Comparison of ENCODE assay signal across 1 cellular context in the genomic region with DNA sequence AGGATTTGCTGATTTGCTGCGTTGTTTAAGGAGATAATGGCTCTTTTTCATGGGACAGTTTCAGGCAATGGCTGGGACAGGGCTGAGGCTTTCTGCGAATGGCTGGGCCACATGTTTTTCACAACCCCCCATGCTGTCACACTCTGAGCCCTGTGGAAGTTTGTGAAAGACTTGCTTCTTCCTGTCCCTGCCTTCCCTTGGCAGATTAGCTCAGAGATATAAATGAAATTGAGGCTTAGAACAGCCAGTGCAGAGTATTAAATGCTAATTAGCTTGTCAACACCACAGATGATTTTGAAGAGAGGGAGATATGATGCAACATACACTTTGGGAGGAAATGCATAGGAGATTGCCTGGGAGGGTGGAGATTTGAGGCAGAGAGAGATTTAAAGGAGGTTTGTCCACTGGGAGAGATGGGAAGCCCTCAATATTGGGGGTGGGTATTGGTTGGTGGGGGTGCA.
TF ChIP-seq lines count a peak whose summit lies in the region.

No MANE protein-coding gene starts in this region.

TF ChIP-seq in K562, 482 proteins besides CTCF, POLR2A, EP300 and RAD21 (continued from another document and continues in another):
- TF ChIP-seq, protein P1, sequence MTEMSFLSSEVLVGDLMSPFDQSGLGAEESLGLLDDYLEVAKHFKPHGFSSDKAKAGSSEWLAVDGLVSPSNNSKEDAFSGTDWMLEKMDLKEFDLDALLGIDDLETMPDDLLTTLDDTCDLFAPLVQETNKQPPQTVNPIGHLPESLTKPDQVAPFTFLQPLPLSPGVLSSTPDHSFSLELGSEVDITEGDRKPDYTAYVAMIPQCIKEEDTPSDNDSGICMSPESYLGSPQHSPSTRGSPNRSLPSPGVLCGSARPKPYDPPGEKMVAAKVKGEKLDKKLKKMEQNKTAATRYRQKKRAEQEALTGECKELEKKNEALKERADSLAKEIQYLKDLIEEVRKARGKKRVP (CRISPR knock-in tag; IDR thresholded peaks at IDR 0.05): peak; percentile 97
- TF ChIP-seq, protein P2, sequence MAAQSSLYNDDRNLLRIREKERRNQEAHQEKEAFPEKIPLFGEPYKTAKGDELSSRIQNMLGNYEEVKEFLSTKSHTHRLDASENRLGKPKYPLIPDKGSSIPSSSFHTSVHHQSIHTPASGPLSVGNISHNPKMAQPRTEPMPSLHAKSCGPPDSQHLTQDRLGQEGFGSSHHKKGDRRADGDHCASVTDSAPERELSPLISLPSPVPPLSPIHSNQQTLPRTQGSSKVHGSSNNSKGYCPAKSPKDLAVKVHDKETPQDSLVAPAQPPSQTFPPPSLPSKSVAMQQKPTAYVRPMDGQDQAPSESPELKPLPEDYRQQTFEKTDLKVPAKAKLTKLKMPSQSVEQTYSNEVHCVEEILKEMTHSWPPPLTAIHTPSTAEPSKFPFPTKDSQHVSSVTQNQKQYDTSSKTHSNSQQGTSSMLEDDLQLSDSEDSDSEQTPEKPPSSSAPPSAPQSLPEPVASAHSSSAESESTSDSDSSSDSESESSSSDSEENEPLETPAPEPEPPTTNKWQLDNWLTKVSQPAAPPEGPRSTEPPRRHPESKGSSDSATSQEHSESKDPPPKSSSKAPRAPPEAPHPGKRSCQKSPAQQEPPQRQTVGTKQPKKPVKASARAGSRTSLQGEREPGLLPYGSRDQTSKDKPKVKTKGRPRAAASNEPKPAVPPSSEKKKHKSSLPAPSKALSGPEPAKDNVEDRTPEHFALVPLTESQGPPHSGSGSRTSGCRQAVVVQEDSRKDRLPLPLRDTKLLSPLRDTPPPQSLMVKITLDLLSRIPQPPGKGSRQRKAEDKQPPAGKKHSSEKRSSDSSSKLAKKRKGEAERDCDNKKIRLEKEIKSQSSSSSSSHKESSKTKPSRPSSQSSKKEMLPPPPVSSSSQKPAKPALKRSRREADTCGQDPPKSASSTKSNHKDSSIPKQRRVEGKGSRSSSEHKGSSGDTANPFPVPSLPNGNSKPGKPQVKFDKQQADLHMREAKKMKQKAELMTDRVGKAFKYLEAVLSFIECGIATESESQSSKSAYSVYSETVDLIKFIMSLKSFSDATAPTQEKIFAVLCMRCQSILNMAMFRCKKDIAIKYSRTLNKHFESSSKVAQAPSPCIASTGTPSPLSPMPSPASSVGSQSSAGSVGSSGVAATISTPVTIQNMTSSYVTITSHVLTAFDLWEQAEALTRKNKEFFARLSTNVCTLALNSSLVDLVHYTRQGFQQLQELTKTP (IDR thresholded peaks at IDR 0.05; ENCODE audit: low read depth in 1 of 2, partially characterized antibody in 2 of 2): peak; percentile 52 to 58
- TF ChIP-seq ZBTB11 (CRISPR knock-in tag; IDR thresholded peaks at IDR 0.05): 0 out of 6 replicates have a peak, but pooled peaks of 1 of the 3 experiments have one; percentile 20
- no peak for TF ChIP-seq CREB1 (IDR thresholded peaks at IDR 0.05)
- no peak for TF ChIP-seq CREB1 (CRISPR knock-in tag; IDR thresholded peaks at IDR 0.05)
- TF ChIP-seq ZHX1 (conservative IDR thresholded peaks at IDR 0.05; ENCODE audit: low read length): no peak
- TF ChIP-seq, protein P3, sequence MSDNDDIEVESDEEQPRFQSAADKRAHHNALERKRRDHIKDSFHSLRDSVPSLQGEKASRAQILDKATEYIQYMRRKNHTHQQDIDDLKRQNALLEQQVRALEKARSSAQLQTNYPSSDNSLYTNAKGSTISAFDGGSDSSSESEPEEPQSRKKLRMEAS (CRISPR knock-in tag; IDR thresholded peaks at IDR 0.05): peak; percentile 64
- no peak for TF ChIP-seq SETDB1 (IDR thresholded peaks at IDR 0.05; ENCODE audit: low read length)
- TF ChIP-seq, protein P4, sequence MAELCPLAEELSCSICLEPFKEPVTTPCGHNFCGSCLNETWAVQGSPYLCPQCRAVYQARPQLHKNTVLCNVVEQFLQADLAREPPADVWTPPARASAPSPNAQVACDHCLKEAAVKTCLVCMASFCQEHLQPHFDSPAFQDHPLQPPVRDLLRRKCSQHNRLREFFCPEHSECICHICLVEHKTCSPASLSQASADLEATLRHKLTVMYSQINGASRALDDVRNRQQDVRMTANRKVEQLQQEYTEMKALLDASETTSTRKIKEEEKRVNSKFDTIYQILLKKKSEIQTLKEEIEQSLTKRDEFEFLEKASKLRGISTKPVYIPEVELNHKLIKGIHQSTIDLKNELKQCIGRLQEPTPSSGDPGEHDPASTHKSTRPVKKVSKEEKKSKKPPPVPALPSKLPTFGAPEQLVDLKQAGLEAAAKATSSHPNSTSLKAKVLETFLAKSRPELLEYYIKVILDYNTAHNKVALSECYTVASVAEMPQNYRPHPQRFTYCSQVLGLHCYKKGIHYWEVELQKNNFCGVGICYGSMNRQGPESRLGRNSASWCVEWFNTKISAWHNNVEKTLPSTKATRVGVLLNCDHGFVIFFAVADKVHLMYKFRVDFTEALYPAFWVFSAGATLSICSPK (IDR thresholded peaks at IDR 0.05; ENCODE audit: borderline replicate concordance): no peak
- no peak for TF ChIP-seq SFPQ (IDR thresholded peaks at IDR 0.05; ENCODE audit: low read depth, low read length)
- no peak for TF ChIP-seq WHSC1 (IDR thresholded peaks at IDR 0.05; ENCODE audit: low read length)
- TF ChIP-seq, protein P5, sequence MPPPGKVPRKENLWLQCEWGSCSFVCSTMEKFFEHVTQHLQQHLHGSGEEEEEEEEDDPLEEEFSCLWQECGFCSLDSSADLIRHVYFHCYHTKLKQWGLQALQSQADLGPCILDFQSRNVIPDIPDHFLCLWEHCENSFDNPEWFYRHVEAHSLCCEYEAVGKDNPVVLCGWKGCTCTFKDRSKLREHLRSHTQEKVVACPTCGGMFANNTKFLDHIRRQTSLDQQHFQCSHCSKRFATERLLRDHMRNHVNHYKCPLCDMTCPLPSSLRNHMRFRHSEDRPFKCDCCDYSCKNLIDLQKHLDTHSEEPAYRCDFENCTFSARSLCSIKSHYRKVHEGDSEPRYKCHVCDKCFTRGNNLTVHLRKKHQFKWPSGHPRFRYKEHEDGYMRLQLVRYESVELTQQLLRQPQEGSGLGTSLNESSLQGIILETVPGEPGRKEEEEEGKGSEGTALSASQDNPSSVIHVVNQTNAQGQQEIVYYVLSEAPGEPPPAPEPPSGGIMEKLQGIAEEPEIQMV (tag; conservative IDR thresholded peaks at IDR 0.05; ENCODE audit: low read depth): no peak
- TF ChIP-seq PURB (CRISPR knock-in tag; IDR thresholded peaks at IDR 0.05; ENCODE audit: low read depth): no peak
- no peak for TF ChIP-seq KLF6 (CRISPR knock-in tag; IDR thresholded peaks at IDR 0.05; ENCODE audit: borderline replicate concordance)
- no peak for TF ChIP-seq CREM (IDR thresholded peaks at IDR 0.05; ENCODE audit: low read depth)
- TF ChIP-seq RBM14 (IDR thresholded peaks at IDR 0.05; ENCODE audit: borderline replicate concordance, insufficient read depth, low read depth, low read length): no peak
- TF ChIP-seq ZNF232 (CRISPR knock-in tag; IDR thresholded peaks at IDR 0.05): peak; percentile 70; the same call in 1 of the 2 replicates
- no peak for TF ChIP-seq SIX5 (IDR thresholded peaks at IDR 0.05; ENCODE audit: borderline replicate concordance in 1 of 2, insufficient read depth in 1 of 2, low read depth in 1 of 2, low read length in 2 of 2)
- TF ChIP-seq, protein P6, sequence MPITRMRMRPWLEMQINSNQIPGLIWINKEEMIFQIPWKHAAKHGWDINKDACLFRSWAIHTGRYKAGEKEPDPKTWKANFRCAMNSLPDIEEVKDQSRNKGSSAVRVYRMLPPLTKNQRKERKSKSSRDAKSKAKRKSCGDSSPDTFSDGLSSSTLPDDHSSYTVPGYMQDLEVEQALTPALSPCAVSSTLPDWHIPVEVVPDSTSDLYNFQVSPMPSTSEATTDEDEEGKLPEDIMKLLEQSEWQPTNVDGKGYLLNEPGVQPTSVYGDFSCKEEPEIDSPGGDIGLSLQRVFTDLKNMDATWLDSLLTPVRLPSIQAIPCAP (CRISPR knock-in tag; IDR thresholded peaks at IDR 0.05; ENCODE audit: borderline replicate concordance): 0 out of 2 replicates have a peak, but pooled peaks have one; percentile 51
- no peak for TF ChIP-seq SIRT6 (IDR thresholded peaks at IDR 0.05; ENCODE audit: low read depth, low read length)
- TF ChIP-seq, protein P7, sequence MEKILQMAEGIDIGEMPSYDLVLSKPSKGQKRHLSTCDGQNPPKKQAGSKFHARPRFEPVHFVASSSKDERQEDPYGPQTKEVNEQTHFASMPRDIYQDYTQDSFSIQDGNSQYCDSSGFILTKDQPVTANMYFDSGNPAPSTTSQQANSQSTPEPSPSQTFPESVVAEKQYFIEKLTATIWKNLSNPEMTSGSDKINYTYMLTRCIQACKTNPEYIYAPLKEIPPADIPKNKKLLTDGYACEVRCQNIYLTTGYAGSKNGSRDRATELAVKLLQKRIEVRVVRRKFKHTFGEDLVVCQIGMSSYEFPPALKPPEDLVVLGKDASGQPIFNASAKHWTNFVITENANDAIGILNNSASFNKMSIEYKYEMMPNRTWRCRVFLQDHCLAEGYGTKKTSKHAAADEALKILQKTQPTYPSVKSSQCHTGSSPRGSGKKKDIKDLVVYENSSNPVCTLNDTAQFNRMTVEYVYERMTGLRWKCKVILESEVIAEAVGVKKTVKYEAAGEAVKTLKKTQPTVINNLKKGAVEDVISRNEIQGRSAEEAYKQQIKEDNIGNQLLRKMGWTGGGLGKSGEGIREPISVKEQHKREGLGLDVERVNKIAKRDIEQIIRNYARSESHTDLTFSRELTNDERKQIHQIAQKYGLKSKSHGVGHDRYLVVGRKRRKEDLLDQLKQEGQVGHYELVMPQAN (IDR thresholded peaks at IDR 0.05; ENCODE audit: borderline replicate concordance): no peak
- TF ChIP-seq ZBTB26 (CRISPR knock-in tag; IDR thresholded peaks at IDR 0.05): 0 out of 2 replicates have a peak, but pooled peaks have one; percentile 30
- no peak for TF ChIP-seq GABPB2 (CRISPR knock-in tag; conservative IDR thresholded peaks at IDR 0.05)
